Comparison of ENCODE assay signal across 22 cellular contexts in the genomic region with DNA sequence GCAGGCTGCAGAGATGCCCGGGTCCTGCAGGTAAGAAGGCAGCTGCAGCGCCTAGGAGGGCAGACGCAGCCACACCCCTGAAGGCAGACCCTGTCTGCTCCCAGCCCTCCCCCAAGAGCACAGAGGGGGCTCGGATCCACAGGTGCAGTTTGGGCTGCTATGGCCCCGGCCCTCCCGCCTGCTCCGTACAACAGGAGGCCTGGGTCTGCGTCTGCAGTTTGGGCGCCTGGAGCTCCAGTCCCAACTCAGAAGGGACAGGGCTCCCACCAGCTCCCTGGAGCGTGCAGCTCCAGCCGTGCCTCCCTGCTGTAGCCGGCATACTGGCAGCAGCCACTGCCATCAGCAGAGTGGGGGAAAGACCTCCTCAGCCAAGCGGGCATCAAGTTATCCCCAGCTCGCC. TPM values are rescaled to one million over a fixed set of nuclear protein-coding genes. Genes with fewer than 3 reads are reported as not detected.
DNase-seq lines count a peak whose midpoint lies in the region; ATAC-seq and TF ChIP-seq lines count a peak whose summit lies in the region.
"Had no signal": no experiment of that assay in that cellular context is flagged by ENCODE, and none has a peak within 500 bp of the region (broad histone marks: within the 10 kb centered on the region; RNA-seq: fewer than 3 reads in every experiment).

No MANE protein-coding gene starts in this region.

- CTCF ChIA-PET in Panc1 (lab: Charles Lee), result interaction anchor here (1.0 kb wide), 1 partner anchor 18 kb away, joined by 3 read pairs; no protein-coding TSS in a partner anchor

- H3K27ac ChIP-seq in Panc1 (ENCODE audit: low read length), result no peak overlapping the region
- H3K27ac ChIP-seq: C4-2B, SJCRH30 had no signal

- no peaks in the 10 kb centered on the region for H3K9me3 ChIP-seq in Panc1 (ENCODE audit: control insufficient read depth, insufficient read depth, low read depth, low read length)
- H3K9me3 ChIP-seq in iPS-18c (ENCODE audit: control insufficient read depth, insufficient read depth, low read length), result no peaks in the 10 kb centered on the region
- H3K9me3 ChIP-seq: SJCRH30 had no signal

- H3K27ac Mint-ChIP-seq in activated CD4-positive, alpha-beta T cell treated with anti-CD3 and anti-CD28 coated beads, Interleukin-2, amount 10 ng/mL, durations not matched to agents 24 days and 14 days, result no peak overlapping the region
- H3K27ac Mint-ChIP-seq: CD8-positive, alpha-beta memory T cell had no signal

- H3K4me3 ChIP-seq in Panc1 (ENCODE audit: low read depth in 2 of 2, low read length in 2 of 2) (peak overlapping the region; percentile 45 to 53), iPS-18c (ENCODE audit: insufficient read depth, low read depth, low read length) (peak overlapping the region; percentile 45)
- H3K4me3 ChIP-seq: SJCRH30 had no signal

- no peaks in the 10 kb centered on the region for H3K36me3 ChIP-seq in Panc1 (ENCODE audit: control insufficient read depth, insufficient read depth, low read length)
- H3K36me3 ChIP-seq: SJCRH30 had no signal

- H3K27me3 Mint-ChIP-seq in activated CD4-positive, alpha-beta T cell treated with anti-CD3 and anti-CD28 coated beads, Interleukin-2, amount 10 ng/mL, durations not matched to agents 24 days and 14 days, result peaks cover 34% of the 10 kb centered on the region

- no TSS peak for BruUV-seq in Panc1 (replicated peaks; lab: Mats Ljungman, UMichigan)

- peaks cover 4% of the 10 kb centered on the region; the same call in 1 of the 2 replicates for H3K27me3 ChIP-seq in Panc1 (ENCODE audit: control insufficient read depth, insufficient read depth, low read length)

- peaks cover 9% of the 10 kb centered on the region; the same call in 1 of the 2 replicates for H3K4me1 ChIP-seq in Panc1 (ENCODE audit: control insufficient read depth, insufficient read depth, low read length)
- H3K4me1 ChIP-seq: SJCRH30 had no signal

- peak; percentile 38 for DNase-seq in activated CD4-positive, alpha-beta T cell treated with anti-CD3 and anti-CD28 coated beads, Interleukin-2, amount 10 ng/mL, durations not matched to agents 24 days and 14 days
- no peak for DNase-seq in activated CD4-positive, alpha-beta T cell treated with anti-CD3 and anti-CD28 coated beads, Interleukin-2, amount 50 U/mL, for 48 hours
- no peak for DNase-seq in Panc1 (ENCODE audit: low read depth, low spot score)
- DNase-seq in NCI-H2171 treated with DMSO at 0.1 percent for 48 hours (lab: John Stamatoyannopoulos, UW), result no peak
- DNase-seq in DMS 273 (lab: John Stamatoyannopoulos, UW; ENCODE audit: unreplicated experiment), result no peak
- DNase-seq in activated naive CD4-positive, alpha-beta T cell treated with Interleukin-2 at 50 U/mL for 16 hours, result no peak
- DNase-seq: 8988T; Calu3; CD8-positive, alpha-beta memory T cell; GF-D8; Kasumi-1; NCI-H1694; NCI-H2081; NCI-H2171; NCI-H524 treated with DMSO at 0.1 percent for 48 hours; NCI-H82; SJCRH30 had no signal

- POLR2A ChIA-PET in Panc1 (lab: Charles Lee), result no interaction called here

- in situ Hi-C loops in Panc1 (cut with HindIII; ENCODE audit: low pct_unique_long_range_greater_than_20kb, low sequenced_read_pairs), result no loop called here

- TF ChIP-seq CTCF in Panc1 (IDR thresholded peaks at IDR 0.05), result no peak

- ATAC-seq in Panc1, result peak; percentile 46
- ATAC-seq in GM18873 (IDR thresholded peaks at IDR 0.05; ENCODE audit: low FRiP score, unreplicated experiment), result no peak

- no peak overlapping the region for H3K4me3 Mint-ChIP-seq in activated CD4-positive, alpha-beta T cell treated with anti-CD3 and anti-CD28 coated beads, Interleukin-2, amount 10 ng/mL, durations not matched to agents 24 days and 14 days
- H3K4me3 Mint-ChIP-seq: CD8-positive, alpha-beta memory T cell had no signal

- no peaks in the 10 kb centered on the region for H3K36me3 Mint-ChIP-seq in activated CD4-positive, alpha-beta T cell treated with anti-CD3 and anti-CD28 coated beads, Interleukin-2, amount 10 ng/mL, durations not matched to agents 24 days and 14 days (ENCODE audit: low read depth)
- H3K36me3 Mint-ChIP-seq: CD8-positive, alpha-beta memory T cell had no signal

- H3K9me3 Mint-ChIP-seq in activated CD4-positive, alpha-beta T cell treated with anti-CD3 and anti-CD28 coated beads, Interleukin-2, amount 10 ng/mL, durations not matched to agents 24 days and 14 days, result no peaks in the 10 kb centered on the region

- H3K4me1 Mint-ChIP-seq in activated CD4-positive, alpha-beta T cell treated with anti-CD3 and anti-CD28 coated beads, Interleukin-2, amount 10 ng/mL, durations not matched to agents 24 days and 14 days, result no peaks in the 10 kb centered on the region

- intact Hi-C loops in activated CD4-positive, alpha-beta T cell treated with anti-CD3 and anti-CD28 coated beads, Interleukin-2, amount 10 ng/mL, durations not matched to agents 24 days and 14 days (cut with micrococcal nuclease), result no loop called here
- intact Hi-C loops in Panc1 (cut with micrococcal nuclease; ENCODE audit: unreplicated experiment), result no loop called here

RNA-seq across cellular contexts. Expression of gene BTNL9, which starts 30.5 kb away (rescaled TPM):
- 0.23 TPM in 1 of 2 replicates, not detected in the other for total RNA-seq in activated CD4-positive, alpha-beta T cell treated with anti-CD3 and anti-CD28 coated beads, Interleukin-2, amount 10 ng/mL, durations not matched to agents 24 days and 14 days
- 37.5 TPM for total RNA-seq in Panc1 (2021; ENCODE audit: unreplicated experiment)
- polyA plus RNA-seq in Panc1 (2012; ENCODE audit: insufficient read length), result 23.5 TPM
- total RNA-seq: CD8-positive, alpha-beta memory T cell; MCF 10A; SJCRH30 had no signal
- polyA plus RNA-seq: AG04450; CD8-positive, alpha-beta memory T cell had no signal

Comparison
In these comparisons a context has a peak if more than half of its experiments do, and no peak if none do; other contexts are left out.
1. RNA of gene BTNL9, which starts 30.5 kb away (total RNA-seq): 37.5 TPM in Panc1 (single experiment); 0.23 TPM in activated CD4-positive, alpha-beta T cell treated with anti-CD3 and anti-CD28 coated beads, Interleukin-2, amount 10 ng/mL, durations not matched to agents 24 days and 14 days; every median in the first group is over 10 times any median in the second.